In genomic region chr1:235015291-235015990, GRCh38 we compare ENCODE assay signal across 8 cellular contexts.
DNase-seq lines count a peak whose midpoint lies in the region; ATAC-seq and FAIRE-seq lines count a peak whose summit lies in the region.

No MANE protein-coding gene starts in this region.

- H3K9me3 Mint-ChIP-seq in activated T-cell treated with anti-CD3 and anti-CD28 coated beads, Interleukin-2, amount 50 U/mL, for 4 hours, result peaks cover 15% of the 10 kb centered on the region

- H3K4me1 Mint-ChIP-seq in activated T-cell treated with anti-CD3 and anti-CD28 coated beads, Interleukin-2, amount 50 U/mL, for 4 hours (ENCODE audit: low read depth), result peaks cover 74% of the 10 kb centered on the region

- H3K36me3 Mint-ChIP-seq in activated T-cell treated with anti-CD3 and anti-CD28 coated beads, Interleukin-2, amount 50 U/mL, for 4 hours (ENCODE audit: insufficient read depth), result no peaks in the 10 kb centered on the region

- peak; percentile 48 for ATAC-seq in HG02885 (IDR thresholded peaks at IDR 0.05; ENCODE audit: poor library complexity, unreplicated experiment)
- peak; percentile 39 to 41 for ATAC-seq in activated T-cell treated with anti-CD3 and anti-CD28 coated beads, Interleukin-2, amount 50 U/mL, for 4 hours

- no peak overlapping the region for H3K27ac ChIP-seq in substantia nigra (ENCODE audit: low read depth, low read length, poor library complexity, severe bottlenecking)

- DNase-seq in GM19239 (ENCODE audit: insufficient read length, low spot score), result no peak
- DNase-seq in activated T-cell treated with anti-CD3 and anti-CD28 coated beads, Interleukin-2, amount 50 U/mL, for 4 hours, result no peak
- peak; percentile 35 to 55 for DNase-seq in stimulated activated CD4-positive, alpha-beta T cell treated with anti-CD3 and anti-CD28 coated beads, Interleukin-2, amount 100 ng/mL, for 48 hours
- no peak for DNase-seq in NCI-H1092 (lab: John Stamatoyannopoulos, UW)
- no peak for DNase-seq in substantia nigra (lab: John Stamatoyannopoulos, UW)
- DNase-seq in NCI-H446 treated with DMSO at 0.1 percent for 48 hours (lab: John Stamatoyannopoulos, UW), result no peak
- no peak for DNase-seq in LoVo (ENCODE audit: low spot score)

- no peaks in the 10 kb centered on the region for H3K27me3 Mint-ChIP-seq in activated T-cell treated with anti-CD3 and anti-CD28 coated beads, Interleukin-2, amount 50 U/mL, for 4 hours (ENCODE audit: low read depth)

- H3K4me3 Mint-ChIP-seq in activated T-cell treated with anti-CD3 and anti-CD28 coated beads, Interleukin-2, amount 50 U/mL, for 4 hours, result no peak overlapping the region

- FAIRE-seq in GM19239 (lab: Jason Lieb, UNC), result peak; percentile 97

Comparison
In these comparisons a context has a peak if more than half of its experiments do, and no peak if none do; other contexts are left out.
1. DNase-seq: peak in stimulated activated CD4-positive, alpha-beta T cell treated with anti-CD3 and anti-CD28 coated beads, Interleukin-2, amount 100 ng/mL, for 48 hours (2 of 2); none in GM19239 (single experiment), activated T-cell treated with anti-CD3 and anti-CD28 coated beads, Interleukin-2, amount 50 U/mL, for 4 hours (single experiment), NCI-H1092 (single experiment), substantia nigra (0 of 49), NCI-H446 treated with DMSO at 0.1 percent for 48 hours (single experiment) and LoVo (single experiment).